Comparison of ENCODE assay signal across 16 cellular contexts in the genomic region with DNA sequence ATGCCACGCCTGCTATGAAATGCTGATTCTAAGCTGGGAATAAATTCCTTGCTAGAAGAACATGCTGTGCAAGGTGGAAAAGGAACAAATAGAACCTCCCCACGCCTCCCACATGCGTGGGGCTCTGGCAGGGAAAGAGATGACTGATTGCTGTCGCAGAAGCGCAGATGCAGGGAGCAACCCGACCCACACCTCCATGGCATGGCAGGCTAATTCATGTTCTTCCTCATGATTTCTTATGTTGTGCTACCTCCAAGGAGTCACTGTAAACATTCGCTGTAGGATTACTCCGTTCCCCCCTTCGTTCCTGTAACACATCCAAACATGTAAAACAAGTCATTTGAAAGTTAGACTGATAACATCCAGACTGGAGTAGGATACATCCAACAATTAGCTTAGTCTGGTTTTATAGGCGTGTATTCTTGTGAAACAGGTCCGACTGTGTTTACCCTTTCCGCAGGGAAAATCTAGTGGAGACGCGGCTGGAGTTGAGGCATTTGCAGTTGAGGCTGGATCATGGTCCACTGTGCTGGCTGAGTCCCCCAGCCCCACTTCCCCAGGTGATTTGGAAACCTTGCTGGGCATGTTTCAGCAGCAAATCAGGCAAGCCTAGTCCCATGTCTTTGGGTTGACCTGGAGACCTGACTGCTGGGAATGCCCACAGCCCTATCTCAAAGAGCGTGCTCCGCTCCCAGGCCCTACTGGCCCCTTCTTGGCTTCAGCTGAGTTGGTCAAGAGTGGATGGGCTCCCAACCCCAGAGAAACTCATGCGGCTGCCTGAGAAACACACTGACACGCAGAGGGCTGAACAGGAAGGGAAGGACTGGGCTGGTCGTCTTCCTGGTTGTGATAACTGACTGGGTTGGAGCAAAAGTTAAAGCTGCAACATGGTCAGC. TPM values are rescaled to one million over a fixed set of nuclear protein-coding genes. Genes with fewer than 3 reads are reported as not detected.
A peak's percentile ranks its signal among the peaks of the same experiment; 100 is the strongest.
DNase-seq lines count a peak whose midpoint lies in the region; ATAC-seq, FAIRE-seq and TF ChIP-seq lines count a peak whose summit lies in the region.
"Had no signal": no experiment of that assay in that cellular context is flagged by ENCODE, and none has a peak within 500 bp of the region (broad histone marks: within the 10 kb centered on the region; RNA-seq: fewer than 3 reads in every experiment).

No MANE protein-coding gene starts in this region.

- DNase-seq in NCI-H526 (lab: John Stamatoyannopoulos, UW) (peak; percentile 78), anterior cingulate cortex (lab: John Stamatoyannopoulos, UW) (peak in 31 of 58 donors; percentile 14 to 77 (median 58)), keratinocyte (ENCODE audit: low read depth, low spot score) (no peak), superior temporal gyrus (ENCODE audit: extremely low spot score) (peak; percentile 69), GM12891 (ENCODE audit: insufficient read length, low spot score) (no peak), GM03348 (ENCODE audit: low spot score) (no peak), KBM-7 (no peak)
- DNase-seq: activated CD8-positive, alpha-beta T cell treated with anti-CD3 and anti-CD28 coated beads for 36 hours; C1 segment of cervical spinal cord; DMS53; Karpas-422; NCI-H1417; NCI-H748 treated with DMSO at 0.1 percent for 48 hours had no signal

- H3K4me3 ChIP-seq in keratinocyte (ENCODE audit: control insufficient read depth in 2 of 3, extremely low read depth in 1 of 3, insufficient read depth in 2 of 3, low read depth in 1 of 3, low read length in 3 of 3) = no peak overlapping the region

- no peaks in the 10 kb centered on the region for H3K9me1 ChIP-seq in keratinocyte (ENCODE audit: control insufficient read depth, extremely low read depth, insufficient read depth, low read length)

- H2AFZ ChIP-seq in keratinocyte (ENCODE audit: control insufficient read depth, low read length) = peak overlapping the region; percentile 55
- H2AFZ ChIP-seq: parathyroid adenoma had no signal

- H3K4me2 ChIP-seq in keratinocyte (ENCODE audit: control insufficient read depth, extremely low read depth, insufficient read depth, low read depth, low read length) = peak overlapping the region; percentile 46

- no peaks in the 10 kb centered on the region for H4K20me1 ChIP-seq in keratinocyte (ENCODE audit: control insufficient read depth, extremely low read depth, insufficient read depth, low read length)

- no peak for TF ChIP-seq POLR2A in GM12891 (IDR thresholded peaks at IDR 0.05; ENCODE audit: low read depth, low read length)

- H3K9me3 ChIP-seq in keratinocyte (ENCODE audit: control insufficient read depth, low read depth, low read length) = no peaks in the 10 kb centered on the region

- FAIRE-seq in keratinocyte (lab: Jason Lieb, UNC) = no peak
- no peak for FAIRE-seq in GM12891 (lab: Jason Lieb, UNC)
- FAIRE-seq: colon had no signal

- H3K4me1 ChIP-seq in keratinocyte (ENCODE audit: control insufficient read depth, extremely low read depth, insufficient read depth, low read length) = peaks cover 16% of the 10 kb centered on the region

- in situ Hi-C loops in KBM-7 (cut with MboI; ENCODE audit: low pct_unique_long_range_greater_than_20kb, low sequenced_read_pairs) = no loop called here

- H3K79me2 ChIP-seq in keratinocyte (ENCODE audit: control insufficient read depth, insufficient read depth, low read length) = no peaks in the 10 kb centered on the region
- H3K79me2 ChIP-seq: parathyroid adenoma had no signal

- H3K27me3 ChIP-seq in keratinocyte (ENCODE audit: control insufficient read depth, extremely low read depth, insufficient read depth, low read length) = peaks cover 7% of the 10 kb centered on the region

- ATAC-seq in HG03460 (IDR thresholded peaks at IDR 0.05; ENCODE audit: unreplicated experiment) = no peak

- no peaks in the 10 kb centered on the region for H3K36me3 ChIP-seq in keratinocyte (ENCODE audit: control insufficient read depth in 2 of 2, extremely low read depth in 1 of 2, insufficient read depth in 2 of 2, low read length in 2 of 2)

- no peak overlapping the region for H3K27ac ChIP-seq in keratinocyte (ENCODE audit: control insufficient read depth, insufficient read depth, low read length)
- H3K27ac ChIP-seq: parathyroid adenoma had no signal

- dilution Hi-C loops in keratinocyte (cut with MboI; ENCODE audit: extremely low pct_ligation_motif_present, low sequenced_read_pairs) = no loop called here

- TF ChIP-seq CTCF in keratinocyte (optimal IDR thresholded peaks at IDR 0.05 in 1 of 3, IDR thresholded peaks at IDR 0.05 in 1 of 3, conservative IDR thresholded peaks at IDR 0.05 in 1 of 3; ENCODE audit: extremely low read depth in 1 of 3, insufficient read depth in 2 of 3, low read length in 3 of 3) = no peak

- H3K9ac ChIP-seq in keratinocyte (ENCODE audit: control insufficient read depth, extremely low read depth, insufficient read depth, low read length) = no peak overlapping the region
- H3K9ac ChIP-seq: parathyroid adenoma had no signal

TF ChIP-seq in GM12891, 5 proteins besides CTCF, POLR2A, EP300 and RAD21:
- TF ChIP-seq POLR2AphosphoS5 (IDR thresholded peaks at IDR 0.05; ENCODE audit: low read depth, low read length) (no peak), POU2F2 (IDR thresholded peaks at IDR 0.05; ENCODE audit: low read depth, low read length) (no peak), PAX5 (IDR thresholded peaks at IDR 0.05; ENCODE audit: insufficient read depth, low read length, severe bottlenecking) (no peak), SPI1 (IDR thresholded peaks at IDR 0.05; ENCODE audit: low read depth, low read length) (no peak)

RNA-seq across cellular contexts. Expression of a gene that starts 24.8 kb away (rescaled TPM):
- polyA plus RNA-seq in keratinocyte = 0.97 to 2.0 TPM (median 1.9 TPM) in 3 replicates
- 0.46 TPM for polyA plus RNA-seq in keratinocyte (2011; ENCODE audit: low read depth)
- 1.2 and 1.4 TPM in 2 replicates for polyA plus RNA-seq in keratinocyte (2011; cell fraction: cytosol; rRNA removed)
- 3.9 and 4.2 TPM in 2 replicates for polyA plus RNA-seq in keratinocyte (2011; cell fraction: nucleus; rRNA removed)
- 0.82 and 2.5 TPM in 2 replicates for polyA plus RNA-seq in keratinocyte (2012; ENCODE audit: low replicate concordance)
- 3.3 to 7.7 TPM (median 6.4 TPM) in 3 replicates for polyA minus RNA-seq in keratinocyte
- 4.0 TPM for polyA minus RNA-seq in keratinocyte (2011; cell fraction: cytosol; rRNA and poly(A)+ RNA removed)
- polyA minus RNA-seq in keratinocyte (2011; cell fraction: nucleus; rRNA and poly(A)+ RNA removed) = 6.0 and 8.5 TPM in 2 replicates
- polyA plus RNA-seq in GM12891 (2012; ENCODE audit: low read depth, missing spikeins) = 27.9 TPM

Comparison
In these comparisons a context has a peak if more than half of its experiments do, and no peak if none do; other contexts are left out.
1. DNase-seq: peak in NCI-H526 (2 of 2), anterior cingulate cortex (31 of 58) and superior temporal gyrus (single experiment); none in keratinocyte (single experiment), GM12891 (single experiment), GM03348 (single experiment) and KBM-7 (single experiment).